Comparison of ENCODE assay signal across 1 cellular context in genomic region chr1:94919241-94920030, GRCh38.
TF ChIP-seq lines count a peak whose summit lies in the region.

No MANE protein-coding gene starts in this region.

TF ChIP-seq in GM23338, 12 proteins besides CTCF, POLR2A, EP300 and RAD21 (continued from another document):
- TF ChIP-seq ZNF462 (CRISPR knock-in tag; IDR thresholded peaks at IDR 0.05): no peak
- TF ChIP-seq NANOG (IDR thresholded peaks at IDR 0.05; ENCODE audit: borderline replicate concordance): no peak
- no peak for TF ChIP-seq POLR2AphosphoS5 (IDR thresholded peaks at IDR 0.05; ENCODE audit: low read depth)
- no peak for TF ChIP-seq EZH2 (IDR thresholded peaks at IDR 0.05; ENCODE audit: low read depth, unreplicated experiment)
- TF ChIP-seq EZH2phosphoT487 (IDR thresholded peaks at IDR 0.05; ENCODE audit: unreplicated experiment): no peak
- no peak for TF ChIP-seq CREB1 (CRISPR knock-in tag; IDR thresholded peaks at IDR 0.05; ENCODE audit: low read depth)
